In genomic region chr16:88428156-88428555, GRCh38 we compare ENCODE assay signal across 1 cellular context.
TF ChIP-seq lines count a peak whose summit lies in the region.

No MANE protein-coding gene starts in this region.

TF ChIP-seq in IMR-90, 13 proteins besides CTCF, POLR2A, EP300 and RAD21:
- no peak for TF ChIP-seq RFX5 (IDR thresholded peaks at IDR 0.05; ENCODE audit: low read depth, low read length)
- no peak for TF ChIP-seq MAZ (IDR thresholded peaks at IDR 0.05; ENCODE audit: borderline replicate concordance, low read depth, low read length)
- no peak for TF ChIP-seq CHD1 (IDR thresholded peaks at IDR 0.05; ENCODE audit: low read depth, low read length)
- TF ChIP-seq BHLHE40 (IDR thresholded peaks at IDR 0.05; ENCODE audit: low read depth, low read length), result no peak
- no peak for TF ChIP-seq CEBPB (IDR thresholded peaks at IDR 0.05; ENCODE audit: low read depth, low read length)
- TF ChIP-seq MXI1 (IDR thresholded peaks at IDR 0.05; ENCODE audit: borderline replicate concordance, low read depth, low read length), result no peak
- TF ChIP-seq SMC3 (IDR thresholded peaks at IDR 0.05; ENCODE audit: low read depth, low read length), result no peak
- TF ChIP-seq NFE2L2 (IDR thresholded peaks at IDR 0.05; ENCODE audit: low read depth, low read length), result no peak
- TF ChIP-seq ELK1 (IDR thresholded peaks at IDR 0.05; ENCODE audit: borderline replicate concordance, low read depth, low read length), result no peak
- TF ChIP-seq USF2 (IDR thresholded peaks at IDR 0.05; ENCODE audit: low read depth, low read length), result no peak
- no peak for TF ChIP-seq FOS (IDR thresholded peaks at IDR 0.05; ENCODE audit: low read depth, low read length)
- TF ChIP-seq RCOR1 (IDR thresholded peaks at IDR 0.05; ENCODE audit: insufficient replicate concordance, low read length), result no peak
- TF ChIP-seq MAFK (IDR thresholded peaks at IDR 0.05; ENCODE audit: low read depth, low read length), result no peak
